In genomic region chr16:57109500-57110105, GRCh38 we compare ENCODE assay signal across 19 cellular contexts. TPM values are rescaled to one million over a fixed set of nuclear protein-coding genes. Genes with fewer than 3 reads are reported as not detected.
A peak's percentile ranks its signal among the peaks of the same experiment; 100 is the strongest.
DNase-seq lines count a peak whose midpoint lies in the region; ATAC-seq, FAIRE-seq and TF ChIP-seq lines count a peak whose summit lies in the region.
"Had no signal": no experiment of that assay in that cellular context is flagged by ENCODE, and none has a peak within 500 bp of the region (broad histone marks: within the 10 kb centered on the region; RNA-seq: fewer than 3 reads in every experiment).

No MANE protein-coding gene starts in this region.

- POLR2A ChIA-PET in K562 (lab: Yijun Ruan, JAX) = interaction anchor here (0.6 to 1.1 kb wide), 2 partner anchors 11 to 401 kb away, joined by 3 to 4 read pairs; no protein-coding TSS in a partner anchor

- no peaks in the 10 kb centered on the region for H3K27me3 Mint-ChIP-seq in nephron progenitor cell (ENCODE audit: low read depth, poor library complexity)
- H3K27me3 Mint-ChIP-seq in stimulated activated naive B cell treated with anti-CD40 and anti-IgM and Interleukin-4, amounts not matched to agents 10 μg/mL and 1 μg/mL and 100 μg/mL, for 72 hours = no peaks in the 10 kb centered on the region
- H3K27me3 Mint-ChIP-seq: CD4-positive, alpha-beta T cell; IgD-negative memory B cell had no signal

- peaks cover 20 to 22% of the 10 kb centered on the region in 2 experiments for H3K4me1 ChIP-seq in K562 (replicated peaks in 1 of 2; ENCODE audit: control insufficient read depth in 2 of 2, insufficient read depth in 2 of 2, low read length in 2 of 2)
- H3K4me1 ChIP-seq: HAP-1 had no signal

- H3K9me3 Mint-ChIP-seq in nephron progenitor cell = no peaks in the 10 kb centered on the region
- H3K9me3 Mint-ChIP-seq in stimulated activated naive B cell treated with anti-CD40 and anti-IgM and Interleukin-4, amounts not matched to agents 10 μg/mL and 1 μg/mL and 100 μg/mL, for 72 hours = no peaks in the 10 kb centered on the region
- H3K9me3 Mint-ChIP-seq: CD4-positive, alpha-beta T cell; HFFc6; IgD-negative memory B cell had no signal

- DNase-seq in GM12892 (ENCODE audit: insufficient read length) (no peak), K562 (ENCODE audit: extremely low read depth in 1 of 4, low spot score in 3 of 4) (no peak), nephron progenitor cell (no peak), NCI-H526 (lab: John Stamatoyannopoulos, UW) (no peak), T-helper 9 cell (no peak)
- no peak for DNase-seq in stimulated activated naive B cell treated with anti-CD40 and anti-IgM and Interleukin-4, amounts not matched to agents 10 μg/mL and 1 μg/mL and 100 μg/mL, for 72 hours
- no peak for DNase-seq in activated CD4-positive, CD25-positive, alpha-beta regulatory T cell (lab: John Stamatoyannopoulos, UW)
- DNase-seq: ACHN; C1 segment of cervical spinal cord; Calu3; CD4-positive, alpha-beta T cell; DMS79; GOT3; HFFc6 had no signal

- H3K4me1 Mint-ChIP-seq in nephron progenitor cell = peaks cover 38% of the 10 kb centered on the region
- H3K4me1 Mint-ChIP-seq in stimulated activated naive B cell treated with anti-CD40 and anti-IgM and Interleukin-4, amounts not matched to agents 10 μg/mL and 1 μg/mL and 100 μg/mL, for 72 hours = peaks cover 7 to 20% of the 10 kb centered on the region in 2 donors
- H3K4me1 Mint-ChIP-seq: B cell, IgD-negative memory B cell had no signal

- no peak overlapping the region for H3K27ac ChIP-seq in K562 (ENCODE audit: extremely low read depth, low read depth, low read length)
- H3K27ac ChIP-seq: KMS-11 had no signal

- no peaks in the 10 kb centered on the region for H3K79me2 ChIP-seq in K562 (ENCODE audit: control insufficient read depth, insufficient read depth, low read length)

- H2AFZ ChIP-seq in K562 (ENCODE audit: low read depth, low read length) = peak overlapping the region; percentile 15; the same call in 1 of the 2 replicates

- ATAC-seq in K562 = peak; percentile 59
- no peak for ATAC-seq in stimulated activated naive B cell treated with anti-CD40 and anti-IgM and Interleukin-4, amounts not matched to agents 10 μg/mL and 1 μg/mL and 100 μg/mL, for 72 hours (replicated peaks)

- H4K20me1 ChIP-seq in K562 (replicated peaks; ENCODE audit: control insufficient read depth, insufficient read depth, low read length) = 0 out of 2 replicates have a peak, but pooled peaks cover 3% of the 10 kb centered on the region

- H3K9ac ChIP-seq in K562 (ENCODE audit: insufficient read depth in 1 of 2, low read depth in 2 of 2, low read length in 2 of 2) = no peak overlapping the region
- H3K9ac ChIP-seq: KMS-11 had no signal

- TF ChIP-seq EP300 in K562 (IDR thresholded peaks at IDR 0.05; ENCODE audit: low read length) = no peak

- peak; percentile 14 for FAIRE-seq in GM12892 (lab: Jason Lieb, UNC)
- peak; percentile 44 for FAIRE-seq in K562 (lab: Jason Lieb, UNC)
- FAIRE-seq: GM19239 had no signal

- peak; percentile 6 to 30 (median 17); a peak in 1 of 6 replicates for TF ChIP-seq CTCF in K562 (IDR thresholded peaks at IDR 0.05 in 2 of 3, conservative IDR thresholded peaks at IDR 0.05 in 1 of 3; ENCODE audit: insufficient read depth in 2 of 3, low read depth in 1 of 3, low read length in 3 of 3)
- no peak for TF ChIP-seq CTCF in nephron progenitor cell (IDR thresholded peaks at IDR 0.05)

- no TSS peak for BruUV-seq in K562 (replicated peaks; lab: Mats Ljungman, UMichigan)

- intact Hi-C loops in K562 (cut with micrococcal nuclease) = no loop called here

- H3K9me3 ChIP-seq in K562 (replicated peaks; ENCODE audit: control insufficient read depth, insufficient read depth, low read depth, low read length) = no peaks in the 10 kb centered on the region
- H3K9me3 ChIP-seq: HAP-1 had no signal

- H3K4me3 Mint-ChIP-seq in nephron progenitor cell = no peak overlapping the region
- no peak overlapping the region for H3K4me3 Mint-ChIP-seq in stimulated activated naive B cell treated with anti-CD40 and anti-IgM and Interleukin-4, amounts not matched to agents 10 μg/mL and 1 μg/mL and 100 μg/mL, for 72 hours
- H3K4me3 Mint-ChIP-seq: B cell; CD4-positive, alpha-beta T cell; HFFc6; IgD-negative memory B cell had no signal

- H3K27me3 ChIP-seq in K562 (ENCODE audit: control insufficient read depth in 2 of 2, insufficient read depth in 2 of 2, low read length in 2 of 2) = no peaks in the 10 kb centered on the region

- TF ChIP-seq POLR2A in GM12892 (IDR thresholded peaks at IDR 0.05; ENCODE audit: low read depth, low read length) = no peak
- TF ChIP-seq POLR2A in K562 (conservative IDR thresholded peaks at IDR 0.05) = no peak

- no peaks in the 10 kb centered on the region for H3K9me1 ChIP-seq in K562 (ENCODE audit: control insufficient read depth, insufficient read depth, low read length)

- no peaks in the 10 kb centered on the region for H3K36me3 ChIP-seq in K562 (ENCODE audit: control insufficient read depth, insufficient read depth, low read length)
- H3K36me3 ChIP-seq: HAP-1 had no signal

- H3K27ac Mint-ChIP-seq in nephron progenitor cell = peak overlapping the region; percentile 20
- peak overlapping the region; percentile 20 for H3K27ac Mint-ChIP-seq in stimulated activated naive B cell treated with anti-CD40 and anti-IgM and Interleukin-4, amounts not matched to agents 10 μg/mL and 1 μg/mL and 100 μg/mL, for 72 hours
- H3K27ac Mint-ChIP-seq: B cell; CD4-positive, alpha-beta T cell; HFFc6; IgD-negative memory B cell had no signal

- CTCF ChIA-PET in K562 (lab: Yijun Ruan, JAX; ENCODE audit: low intra/inter-chr PET ratio) = no interaction called here

- no peak for TF ChIP-seq RAD21 in K562 (CRISPR knock-in tag; conservative IDR thresholded peaks at IDR 0.05 in 1 of 2, IDR thresholded peaks at IDR 0.05 in 1 of 2)

- 18% methylated on average over 5 of the region's 5 CpGs for WGBS in K562 (ENCODE audit: insufficient coverage, low coverage, missing lambda C conversion rate)

- in situ Hi-C loops in K562 (cut with MboI) = no loop called here

- H3K4me2 ChIP-seq in K562 (ENCODE audit: insufficient read depth, low read length) = no peak overlapping the region
- H3K4me2 ChIP-seq: KMS-11 had no signal

- no peak overlapping the region for H3K4me3 ChIP-seq in K562
- H3K4me3 ChIP-seq: HAP-1 had no signal

- no peaks in the 10 kb centered on the region for H3K36me3 Mint-ChIP-seq in nephron progenitor cell (ENCODE audit: low read depth)
- peaks cover 0 to 15% of the 10 kb centered on the region in 2 donors for H3K36me3 Mint-ChIP-seq in stimulated activated naive B cell treated with anti-CD40 and anti-IgM and Interleukin-4, amounts not matched to agents 10 μg/mL and 1 μg/mL and 100 μg/mL, for 72 hours
- H3K36me3 Mint-ChIP-seq: IgD-negative memory B cell had no signal

TF ChIP-seq in K562, 482 proteins besides CTCF, POLR2A, EP300 and RAD21 (continues in another document):
- no peak for TF ChIP-seq ILF3 (IDR thresholded peaks at IDR 0.05; ENCODE audit: borderline replicate concordance)
- no peak for TF ChIP-seq PCBP1 (IDR thresholded peaks at IDR 0.05; ENCODE audit: low read depth, low read length, poor library complexity, severe bottlenecking)
- peak; percentile 79; the same call in 1 of the 2 replicates for TF ChIP-seq ZNF76 (CRISPR knock-in tag; IDR thresholded peaks at IDR 0.05; ENCODE audit: borderline replicate concordance)
- TF ChIP-seq PHTF2 (CRISPR knock-in tag; IDR thresholded peaks at IDR 0.05) = no peak
- peak; percentile 93 for TF ChIP-seq MEF2D (tag; conservative IDR thresholded peaks at IDR 0.05; ENCODE audit: low read depth)
- TF ChIP-seq RNF219 (CRISPR knock-in tag; IDR thresholded peaks at IDR 0.05) = no peak

RNA-seq across cellular contexts. Expression of gene CPNE2, which starts 17.2 kb away (rescaled TPM):
- polyA plus RNA-seq in GM12892 (2012; ENCODE audit: missing spikeins) = 13.1 TPM
- total RNA-seq in K562 (2011; cell fraction: chromatin; rRNA removed; ENCODE audit: low replicate concordance) = 13.7 and 32.7 TPM in 2 replicates
- total RNA-seq in K562 (2011; cell fraction: nucleolus; rRNA removed) = 12.5 and 13.5 TPM in 2 replicates
- total RNA-seq in K562 (2011; cell fraction: nucleoplasm; rRNA removed) = 13.3 and 19.4 TPM in 2 replicates
- 7.0 and 7.3 TPM in 2 replicates for total RNA-seq in K562 (2014; rRNA removed)
- 4.2 and 5.0 TPM in 2 replicates for total RNA-seq in K562 (2014; rRNA removed; fragmentation: Illumina TruSeq; extraction: Trizol)
- total RNA-seq in K562 (2015; rRNA removed; fragmentation: Illumina TruSeq; extraction: Trizol) = 7.7 and 8.6 TPM in 2 replicates
- total RNA-seq in K562 (2021) = 9.5 and 10.6 TPM in 2 replicates
- 13.9 and 26.9 TPM in 2 replicates for polyA plus RNA-seq in K562 (2011; rRNA removed)
- polyA plus RNA-seq in K562 (2011; cell fraction: cytosol; rRNA removed) = 28.1 and 34.9 TPM in 2 replicates
- 14.0 and 18.6 TPM in 2 replicates for polyA plus RNA-seq in K562 (2011; cell fraction: nucleus; rRNA removed)
- 14.1 and 33.3 TPM in 2 replicates for polyA plus RNA-seq in K562 (2012)
- polyA plus RNA-seq in K562 (2014; fragmentation: Illumina TruSeq; extraction: Trizol) = 11.8 and 14.1 TPM in 2 replicates
- 1 to 10 TPM; 3.0 to 3.8 TPM for polyA plus RNA-seq in K562 (2014; fragmentation: Nextera tagmentation; extraction: Ambion mirVana)
- 11.7 and 14.0 TPM in 2 replicates for polyA plus RNA-seq in K562 (2014; rRNA removed)
- 8.9 and 12.3 TPM in 2 replicates for polyA minus RNA-seq in K562 (2011; rRNA and poly(A)+ RNA removed)
- polyA minus RNA-seq in K562 (2011; cell fraction: cytosol; rRNA and poly(A)+ RNA removed) = 7.7 and 8.6 TPM in 2 replicates
- polyA minus RNA-seq in K562 (2011; cell fraction: nucleus; rRNA and poly(A)+ RNA removed) = 6.6 and 9.8 TPM in 2 replicates
